Comparison of ENCODE assay signal across 9 cellular contexts in genomic region chr3:182909318-182910040, GRCh38.
DNase-seq lines count a peak whose midpoint lies in the region; ATAC-seq and TF ChIP-seq lines count a peak whose summit lies in the region.
"Had no signal": no experiment of that assay in that cellular context is flagged by ENCODE, and none has a peak within 500 bp of the region (broad histone marks: within the 10 kb centered on the region; RNA-seq: fewer than 3 reads in every experiment).

No MANE protein-coding gene starts in this region.

- no peak overlapping the region for H3K4me2 ChIP-seq in GM23248 (ENCODE audit: unreplicated experiment)

- ATAC-seq in T-cell (replicated peaks in 1 of 4), result no peak
- no peak for ATAC-seq in HG03139 (IDR thresholded peaks at IDR 0.05; ENCODE audit: unreplicated experiment)
- no peak for ATAC-seq in HG02759 (IDR thresholded peaks at IDR 0.05; ENCODE audit: unreplicated experiment)

- no peaks in the 10 kb centered on the region for H3K9me3 ChIP-seq in GM23248 (ENCODE audit: low read depth)

- H3K4me3 Mint-ChIP-seq in T-cell, result no peak overlapping the region
- H3K4me3 Mint-ChIP-seq: memory B cell had no signal

- peak overlapping the region; percentile 32 to 75 for H3K27ac Mint-ChIP-seq in T-cell
- H3K27ac Mint-ChIP-seq: memory B cell had no signal

- CTCF ChIA-PET in T-cell (lab: Charles Lee), result interaction anchor here (0.5 to 1.1 kb wide), 8 partner anchors 27 to 617 kb away, joined by 3 to 6 read pairs (median 3); no protein-coding TSS in a partner anchor

- H3F3A ChIP-seq in GM23248 (ENCODE audit: insufficient read depth), result no peaks in the 10 kb centered on the region

- H3K27me3 Mint-ChIP-seq in T-cell, result no peaks in the 10 kb centered on the region
- H3K27me3 Mint-ChIP-seq: memory B cell had no signal

- peak; percentile 85 for TF ChIP-seq CTCF in C4-2B (conservative IDR thresholded peaks at IDR 0.05)

- no peaks in the 10 kb centered on the region for H3K9me2 ChIP-seq in GM23248 (ENCODE audit: insufficient read depth)

- no peak overlapping the region for H2AFZ ChIP-seq in GM23248

- H3K4me1 Mint-ChIP-seq in T-cell, result peaks cover 43 to 46% (median 44%) of the 10 kb centered on the region in 3 donors

- no peaks in the 10 kb centered on the region for H3K9me3 Mint-ChIP-seq in T-cell
- H3K9me3 Mint-ChIP-seq: memory B cell had no signal

- H3K36me3 Mint-ChIP-seq in T-cell, result peaks cover 11% of the 10 kb centered on the region

- H3K27me3 ChIP-seq in GM23248 (replicated peaks; ENCODE audit: insufficient read depth), result no peaks in the 10 kb centered on the region

- POLR2A ChIA-PET in T-cell (lab: Charles Lee), result no interaction called here

- no peaks in the 10 kb centered on the region for H3K79me2 ChIP-seq in GM23248 (ENCODE audit: insufficient read depth)

- H3K4me3 ChIP-seq in GM23248, result no peak overlapping the region

- H4K20me1 ChIP-seq in GM23248 (ENCODE audit: insufficient read depth), result no peaks in the 10 kb centered on the region

- 84 to 86% methylated on average over 5 of the region's 5 CpGs for WGBS in GM23248 (ENCODE audit: low coverage in 1 of 2, low lambda C conversion rate in 2 of 2, missing lambda C conversion rate in 2 of 2), 2 experiments

- no peak overlapping the region for H3K27ac ChIP-seq in C4-2B
- no peak overlapping the region for H3K27ac ChIP-seq in GM23248

- H3K36me3 ChIP-seq in GM23248 (ENCODE audit: low read depth), result peaks cover 18% of the 10 kb centered on the region

- no peak overlapping the region for H3K9ac ChIP-seq in GM23248

- DNase-seq in GM23248 (peak; percentile 44), T-cell (no peak), iPS-NIHi7 (ENCODE audit: extremely low spot score) (peak; percentile 47), Ammon's horn (ENCODE audit: low spot score) (no peak)
- DNase-seq in stimulated activated CD4-positive, alpha-beta T cell treated with anti-CD3 and anti-CD28 coated beads, Interleukin-2, amount 100 ng/mL, for 48 hours, result no peak

- 0 out of 2 replicates have a peak, but pooled peaks cover 12% of the 10 kb centered on the region for H3K4me1 ChIP-seq in GM23248 (ENCODE audit: insufficient read depth)

- in situ Hi-C loops in GM23248 (cut with MboI), result loop anchor here (25.0 kb wide), 1 partner anchor 478 kb away; no protein-coding TSS in a partner anchor

Comparison
In these comparisons a context has a peak if more than half of its experiments do, and no peak if none do; other contexts are left out.
1. DNase-seq: peak in GM23248 (single experiment) and iPS-NIHi7 (single experiment); none in T-cell (0 of 34), Ammon's horn (single experiment) and stimulated activated CD4-positive, alpha-beta T cell treated with anti-CD3 and anti-CD28 coated beads, Interleukin-2, amount 100 ng/mL, for 48 hours (0 of 2).